23 cellular contexts compared by ENCODE assay signal in genomic region chr19:7998081-7998480, GRCh38. TPM values are rescaled to one million over a fixed set of nuclear protein-coding genes. Genes with fewer than 3 reads are reported as not detected.
DNase-seq lines count a peak whose midpoint lies in the region; ATAC-seq and TF ChIP-seq lines count a peak whose summit lies in the region.
"Had no signal": no experiment of that assay in that cellular context is flagged by ENCODE, and none has a peak within 500 bp of the region (broad histone marks: within the 10 kb centered on the region; RNA-seq: fewer than 3 reads in every experiment).

No MANE protein-coding gene starts in this region.

- TF ChIP-seq CTCF in brain microvascular endothelial cell (IDR thresholded peaks at IDR 0.05; ENCODE audit: low read depth, low read length, missing control alignments): no peak

- H3K9me3 ChIP-seq in trophoblast cell (ENCODE audit: insufficient read depth, low read depth, low read length): peaks cover 2% of the 10 kb centered on the region
- H3K9me3 ChIP-seq: neutrophil, right atrium auricular region, thoracic aorta had no signal

- H4K91ac ChIP-seq in trophoblast cell (ENCODE audit: low read depth, low read length): no peak overlapping the region

- H2BK5ac ChIP-seq in trophoblast cell (ENCODE audit: low read depth, low read length, poor library complexity): no peak overlapping the region

- no peak overlapping the region for H2BK12ac ChIP-seq in trophoblast cell (ENCODE audit: low read length)

- no peak for ATAC-seq in HG03175 (IDR thresholded peaks at IDR 0.05; ENCODE audit: unreplicated experiment)
- ATAC-seq: activated T-cell treated with anti-CD3 and anti-CD28 coated beads, Interleukin-2, amount 50 U/mL, for 4 hours; esophagus mucosa; Panc1 had no signal

- H3K4ac ChIP-seq in trophoblast cell (ENCODE audit: low read depth, low read length): peak overlapping the region; percentile 93

- H2AFZ ChIP-seq in trophoblast cell (ENCODE audit: insufficient read depth, low read length, poor library complexity): no peak overlapping the region

- H3K4me2 ChIP-seq in trophoblast cell (ENCODE audit: low read length): no peak overlapping the region

- H3K36me3 ChIP-seq in brain microvascular endothelial cell (replicated peaks) (no peaks in the 10 kb centered on the region), trophoblast cell (ENCODE audit: control insufficient read depth in 1 of 2, insufficient read depth in 2 of 2, low read length in 2 of 2) (peaks cover 12 to 19% of the 10 kb centered on the region in 2 experiments)
- H3K36me3 ChIP-seq: neutrophil, right atrium auricular region, thoracic aorta had no signal

- no peaks in the 10 kb centered on the region for H3K79me1 ChIP-seq in trophoblast cell (ENCODE audit: low read length)

- H3K27me3 ChIP-seq in brain microvascular endothelial cell (replicated peaks): no peaks in the 10 kb centered on the region
- H3K27me3 ChIP-seq in trophoblast cell (ENCODE audit: insufficient read depth, low read length): no peaks in the 10 kb centered on the region
- H3K27me3 ChIP-seq: neutrophil, right atrium auricular region had no signal

- no peak overlapping the region for H3K4me3 ChIP-seq in brain microvascular endothelial cell (ENCODE audit: low read depth, low read length)
- no peak overlapping the region for H3K4me3 ChIP-seq in trophoblast cell (ENCODE audit: low read depth, low read length)
- H3K4me3 ChIP-seq: right atrium auricular region, thoracic aorta had no signal

- no peak overlapping the region for H3K18ac ChIP-seq in trophoblast cell (ENCODE audit: low read length)

- H3K27ac ChIP-seq in brain microvascular endothelial cell: no peak overlapping the region
- no peak overlapping the region for H3K27ac ChIP-seq in trophoblast cell (ENCODE audit: low read depth, low read length)
- H3K27ac ChIP-seq: neutrophil, thoracic aorta had no signal

- no peak overlapping the region for H2BK120ac ChIP-seq in trophoblast cell (ENCODE audit: insufficient read depth, low read length, poor library complexity)

- H3K9ac ChIP-seq in trophoblast cell (ENCODE audit: low read length): no peak overlapping the region

- H4K12ac ChIP-seq in trophoblast cell (ENCODE audit: low read depth, low read length): no peak overlapping the region

- peaks cover 49% of the 10 kb centered on the region for H3K79me2 ChIP-seq in trophoblast cell (ENCODE audit: control insufficient read depth, insufficient read depth, low read length, poor library complexity)

- H3K14ac ChIP-seq in trophoblast cell (ENCODE audit: low read length): no peak overlapping the region

- H3K23ac ChIP-seq in trophoblast cell (ENCODE audit: low read length): no peak overlapping the region

- H4K8ac ChIP-seq in trophoblast cell (ENCODE audit: low read depth, low read length): no peak overlapping the region

- no CpG with 5 or more reads among the region's 8 CpGs for WGBS in trophoblast cell (ENCODE audit: extremely low coverage, insufficient coverage, insufficient read length)

- H3K4me1 ChIP-seq in trophoblast cell (ENCODE audit: control insufficient read depth in 1 of 2, insufficient read depth in 2 of 2, low read length in 2 of 2): peaks cover 10 to 26% of the 10 kb centered on the region in 2 experiments

- no peak overlapping the region for H2AK5ac ChIP-seq in trophoblast cell (ENCODE audit: low read length)

- in situ Hi-C loops in brain microvascular endothelial cell (cut with HindIII; ENCODE audit: low pct_ligation_motif_present, low sequenced_read_pairs): no loop called here

- peak; percentile 11 for DNase-seq in ELR (ENCODE audit: low read depth)
- peak; percentile 66 for DNase-seq in LHCN-M2 (ENCODE audit: low read depth)
- peak; percentile 17 for DNase-seq in brain microvascular endothelial cell
- DNase-seq in trophoblast cell: no peak
- no peak for DNase-seq in anterior cingulate cortex (lab: John Stamatoyannopoulos, UW)
- DNase-seq in activated T-cell treated with anti-CD3 and anti-CD28 coated beads, Interleukin-2, amount 50 U/mL, for 1 hour: no peak
- DNase-seq: activated CD4-positive, alpha-beta memory T cell treated with anti-CD3 and anti-CD28 coated beads, Interleukin-2, amount 10 ng/mL, durations not matched to agents 7 days and 5 days; activated naive CD8-positive, alpha-beta T cell treated with anti-CD3 and anti-CD28 coated beads, Interleukin-2, amount 10 ng/mL, durations not matched to agents 7 days and 5 days; activated T-cell treated with anti-CD3 and anti-CD28 coated beads, Interleukin-2, amount 50 U/mL, for 4 hours; effector CD4-positive, alpha-beta T cell; GOT3; head of caudate nucleus; NCI-H1694 treated with DMSO at 0.1 percent for 48 hours; NCI-H345; T-helper 2 cell had no signal

RNA-seq across cellular contexts. Expression of gene ELAVL1, which starts 7.4 kb away (rescaled TPM):
- 44.4 and 62.4 TPM in 2 replicates for total RNA-seq in LHCN-M2 (2014; rRNA removed)
- polyA plus RNA-seq in LHCN-M2 (2012): 73.5 TPM
- polyA plus RNA-seq in trophoblast cell (2013): 65.9 and 68.2 TPM in 2 replicates

RNA-seq across cellular contexts. Expression of gene CCL25, which starts 54.5 kb away (rescaled TPM):
- not detected in 2 replicates for total RNA-seq in LHCN-M2 (2014; rRNA removed)
- not detected for polyA plus RNA-seq in LHCN-M2 (2012)
- polyA plus RNA-seq in trophoblast cell (2013): 0.10 TPM in 2 replicates
- total RNA-seq: activated CD4-positive, alpha-beta memory T cell treated with anti-CD3 and anti-CD28 coated beads, Interleukin-2, amount 10 ng/mL, durations not matched to agents 7 days and 5 days; activated T-cell treated with anti-CD3 and anti-CD28 coated beads, Interleukin-2, amount 50 U/mL, for 4 hours; bronchial epithelial cell; esophagus mucosa; liver; right atrium auricular region; thoracic aorta had no signal
- polyA plus RNA-seq: liver had no signal

RNA-seq across cellular contexts. Expression of gene TIMM44, which starts 54.6 kb away (rescaled TPM):
- 49.0 and 50.5 TPM in 2 replicates for total RNA-seq in LHCN-M2 (2014; rRNA removed)
- 39.0 TPM for polyA plus RNA-seq in LHCN-M2 (2012)
- 55.8 and 58.2 TPM in 2 replicates for polyA plus RNA-seq in trophoblast cell (2013)

Comparison
In these comparisons a context has a peak if more than half of its experiments do, and no peak if none do; other contexts are left out.
1. DNase-seq: peak in ELR (single experiment), LHCN-M2 (single experiment) and brain microvascular endothelial cell (single experiment); none in trophoblast cell (0 of 2), anterior cingulate cortex (0 of 58) and activated T-cell treated with anti-CD3 and anti-CD28 coated beads, Interleukin-2, amount 50 U/mL, for 1 hour (single experiment).